ENCODE assay signal across 10 cellular contexts in the genomic region with DNA sequence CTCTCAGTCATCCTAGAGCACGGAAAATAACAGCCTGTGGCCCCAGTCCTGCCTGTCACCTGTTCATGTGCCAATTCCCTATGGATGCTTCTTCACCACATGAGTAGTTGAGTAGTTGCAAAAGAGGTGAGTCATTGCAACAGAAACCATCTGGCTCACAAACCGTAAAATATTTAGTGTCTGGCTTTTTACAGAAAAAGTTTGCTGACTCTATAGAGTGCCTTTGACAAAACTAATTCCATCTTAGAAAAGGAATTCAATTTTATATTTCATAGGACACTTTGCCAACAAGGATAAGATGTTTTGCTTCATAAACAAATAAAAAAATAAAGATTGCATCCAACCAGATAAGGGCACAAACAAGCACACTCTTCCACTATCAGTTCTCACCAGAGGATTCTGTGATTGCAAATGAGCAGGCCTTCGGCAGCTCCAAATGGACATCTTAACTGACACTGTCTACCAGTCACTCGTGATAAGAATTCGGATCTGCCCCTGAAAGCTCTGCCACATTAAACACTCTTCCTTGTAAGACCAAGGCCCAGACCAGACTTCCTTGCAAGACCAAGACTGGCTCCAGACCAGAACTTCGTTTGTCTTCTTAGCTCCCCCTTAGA.
A peak's percentile ranks its signal among the peaks of the same experiment; 100 is the strongest.
DNase-seq lines count a peak whose midpoint lies in the region; ATAC-seq and TF ChIP-seq lines count a peak whose summit lies in the region.
"Had no signal": no experiment of that assay in that cellular context is flagged by ENCODE, and none has a peak within 500 bp of the region (broad histone marks: within the 10 kb centered on the region; RNA-seq: fewer than 3 reads in every experiment).

No MANE protein-coding gene starts in this region.

- TF ChIP-seq CTCF in NB4 (IDR thresholded peaks at IDR 0.05; ENCODE audit: low read depth, low read length) = no peak

- WGBS in mesodermal cell (ENCODE audit: insufficient coverage in 2 of 2), 2 experiments = 50 to 53% methylated on average over 3 to 4 of the region's 6 CpGs

- H3K4me1 ChIP-seq in mesodermal cell (ENCODE audit: control insufficient read depth, insufficient read depth, low read length, poor library complexity, severe bottlenecking) = peaks cover 24% of the 10 kb centered on the region

- H3K4me3 ChIP-seq in NB4 (ENCODE audit: low read depth, low read length) (no peak overlapping the region), mesodermal cell (ENCODE audit: extremely low read depth, insufficient read depth, low read length, poor library complexity, severe bottlenecking) (no peak overlapping the region)

- no peak for TF ChIP-seq POLR2A in NB4 (IDR thresholded peaks at IDR 0.05; ENCODE audit: extremely low read depth, insufficient read length)

- DNase-seq in DMS 273 (lab: John Stamatoyannopoulos, UW; ENCODE audit: unreplicated experiment) (peak; percentile 97), NB4 (ENCODE audit: low read depth) (peak; percentile 94), amniotic stem cell (lab: John Stamatoyannopoulos, UW) (peak; percentile 24), GF-D8 (lab: John Stamatoyannopoulos, UW) (no peak), NCI-H146 treated with DMSO at 0.1 percent for 48 hours (lab: John Stamatoyannopoulos, UW; ENCODE audit: unreplicated experiment) (no peak)
- DNase-seq: midbrain, NCI-H1105 had no signal

- no peaks in the 10 kb centered on the region for H3K36me3 ChIP-seq in mesodermal cell (ENCODE audit: control insufficient read depth, insufficient read depth, low read length)

- no peak for ATAC-seq in HG02588 (IDR thresholded peaks at IDR 0.05; ENCODE audit: unreplicated experiment)
- no peak for ATAC-seq in HG03521 (IDR thresholded peaks at IDR 0.05; ENCODE audit: unreplicated experiment)

- peak overlapping the region; percentile 79 for H3K27ac ChIP-seq in mesodermal cell (ENCODE audit: low read depth, low read length, severe bottlenecking)

- no peaks in the 10 kb centered on the region for H3K9me3 ChIP-seq in mesodermal cell (ENCODE audit: control insufficient read depth, low read length)

Comparison
In these comparisons a context has a peak if more than half of its experiments do, and no peak if none do; other contexts are left out.
1. DNase-seq: peak in DMS 273 (single experiment), NB4 (single experiment) and amniotic stem cell (single experiment); none in GF-D8 (single experiment) and NCI-H146 treated with DMSO at 0.1 percent for 48 hours (single experiment).